In the genomic region with DNA sequence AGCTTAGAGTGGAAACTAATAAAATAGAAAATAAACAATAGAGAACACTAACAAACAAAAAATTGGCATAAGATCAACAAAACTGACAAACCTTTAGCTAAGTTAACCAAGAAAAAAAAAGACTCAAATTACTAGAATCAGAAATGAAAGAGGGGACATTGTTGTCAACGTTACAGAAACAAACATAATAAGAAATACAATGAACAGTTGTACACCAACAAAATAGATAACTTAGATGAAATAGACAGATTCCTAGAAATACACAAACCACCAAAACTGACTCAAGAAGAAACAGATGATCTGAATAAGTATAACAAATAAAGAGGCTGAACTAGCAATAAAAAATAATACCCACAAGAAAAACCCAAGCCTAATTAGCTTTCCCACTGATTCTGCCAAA, we compare ENCODE assay signal across 23 cellular contexts. TPM values are rescaled to one million over a fixed set of nuclear protein-coding genes. Genes with fewer than 3 reads are reported as not detected.
DNase-seq lines count a peak whose midpoint lies in the region; ATAC-seq, FAIRE-seq and TF ChIP-seq lines count a peak whose summit lies in the region.
"Had no signal": no experiment of that assay in that cellular context is flagged by ENCODE, and none has a peak within 500 bp of the region (broad histone marks: within the 10 kb centered on the region; RNA-seq: fewer than 3 reads in every experiment).

No MANE protein-coding gene starts in this region.

- H3K4me3 ChIP-seq in CD4-positive, CD25-positive, alpha-beta regulatory T cell (ENCODE audit: low read depth, low read length): peak overlapping the region; percentile 38
- H3K4me3 ChIP-seq: psoas muscle, tibial artery had no signal

- H3K27ac ChIP-seq in CD4-positive, CD25-positive, alpha-beta regulatory T cell (ENCODE audit: insufficient read depth, low read length, poor library complexity, severe bottlenecking): peak overlapping the region; percentile 54
- H3K27ac ChIP-seq in CD4-positive, alpha-beta T cell (ENCODE audit: low read depth, low read length): no peak overlapping the region
- H3K27ac ChIP-seq: C4-2B, HL-60, psoas muscle, tibial artery had no signal

- no peaks in the 10 kb centered on the region for H3K9me3 ChIP-seq in CD4-positive, CD25-positive, alpha-beta regulatory T cell (ENCODE audit: control insufficient read depth in 2 of 2, low read length in 2 of 2)
- no peaks in the 10 kb centered on the region for H3K9me3 ChIP-seq in CD4-positive, alpha-beta T cell (ENCODE audit: control insufficient read depth, low read length)
- H3K9me3 ChIP-seq: psoas muscle, tibial artery had no signal

- H3K4me3 Mint-ChIP-seq in CD4-positive, CD25-positive, alpha-beta regulatory T cell: peak overlapping the region in 3 of 4 donors; percentile 47 to 78 (median 63)
- no peak overlapping the region for H3K4me3 Mint-ChIP-seq in CD4-positive, alpha-beta T cell
- H3K4me3 Mint-ChIP-seq in activated CD4-positive, alpha-beta memory T cell treated with anti-CD3 and anti-CD28 coated beads, Interleukin-2, amount 10 ng/mL, durations not matched to agents 7 days and 5 days: no peak overlapping the region
- H3K4me3 Mint-ChIP-seq: memory B cell had no signal

- intact Hi-C loops in CD4-positive, alpha-beta T cell (cut with DNase I, micrococcal nuclease): no loop called here

- peaks cover 52% of the 10 kb centered on the region for H3K4me1 ChIP-seq in CD4-positive, CD25-positive, alpha-beta regulatory T cell (ENCODE audit: control insufficient read depth, insufficient read depth, low read length, poor library complexity, severe bottlenecking)
- H3K4me1 ChIP-seq: psoas muscle, tibial artery had no signal

- POLR2A ChIA-PET in CD4-positive, alpha-beta T cell (lab: Charles Lee): interaction anchor here (0.7 to 1.6 kb wide), 7 partner anchors 10 to 91 kb away, joined by 3 to 9 read pairs (median 4); no protein-coding TSS in a partner anchor
- POLR2A ChIA-PET in activated CD4-positive, alpha-beta memory T cell treated with anti-CD3 and anti-CD28 coated beads, Interleukin-2, amount 10 ng/mL, durations not matched to agents 7 days and 5 days (lab: Charles Lee): interaction anchor here (0.6 to 13.8 kb wide), 8 partner anchors 9 to 227 kb away, joined by 3 to 603 read pairs (median 6); partner anchors contain the start of gene IL10RA

- DNase-seq in CD4-positive, CD25-positive, alpha-beta regulatory T cell: peak in 1 of 3 donors; percentile 73
- DNase-seq in CD4-positive, alpha-beta T cell: no peak
- DNase-seq in activated CD4-positive, alpha-beta memory T cell treated with anti-CD3 and anti-CD28 coated beads, Interleukin-2, amount 10 ng/mL, durations not matched to agents 7 days and 5 days: no peak
- no peak for DNase-seq in globus pallidus (ENCODE audit: low spot score)
- DNase-seq in NCI-H226: no peak
- no peak for DNase-seq in activated effector memory CD4-positive, alpha-beta T cell treated with Interleukin-2 at 50 U/mL for 16 hours
- DNase-seq in Ammon's horn (ENCODE audit: low spot score): no peak
- DNase-seq: activated naive CD4-positive, alpha-beta T cell; Kasumi-1; NCI-H446 treated with DMSO at 0.1 percent for 48 hours; NCI-H82; psoas muscle; RPMI8226; stimulated activated naive CD4-positive, alpha-beta T cell treated with Interleukin-2 at 50 U/mL for 16 hours; tibial artery had no signal

- H3K27ac Mint-ChIP-seq in CD4-positive, CD25-positive, alpha-beta regulatory T cell: peak overlapping the region; percentile 67 to 82 (median 82)
- H3K27ac Mint-ChIP-seq in CD4-positive, alpha-beta T cell: peak overlapping the region; percentile 63
- H3K27ac Mint-ChIP-seq in activated CD4-positive, alpha-beta memory T cell treated with anti-CD3 and anti-CD28 coated beads, Interleukin-2, amount 10 ng/mL, durations not matched to agents 7 days and 5 days: peak overlapping the region; percentile 60

- FAIRE-seq in colon (lab: Jason Lieb, UNC): peak; percentile 5
- FAIRE-seq: astrocyte had no signal

- H3K27me3 Mint-ChIP-seq in CD4-positive, CD25-positive, alpha-beta regulatory T cell: no peaks in the 10 kb centered on the region
- H3K27me3 Mint-ChIP-seq in CD4-positive, alpha-beta T cell: no peaks in the 10 kb centered on the region
- H3K27me3 Mint-ChIP-seq in activated CD4-positive, alpha-beta memory T cell treated with anti-CD3 and anti-CD28 coated beads, Interleukin-2, amount 10 ng/mL, durations not matched to agents 7 days and 5 days: no peaks in the 10 kb centered on the region
- H3K27me3 Mint-ChIP-seq: memory B cell had no signal

- TF ChIP-seq CTCF in CD4-positive, alpha-beta T cell (IDR thresholded peaks at IDR 0.05): no peak

- peaks cover 0 to 1% (median 0%) of the 10 kb centered on the region in 7 donors for H3K9me3 Mint-ChIP-seq in CD4-positive, CD25-positive, alpha-beta regulatory T cell
- H3K9me3 Mint-ChIP-seq in CD4-positive, alpha-beta T cell: no peaks in the 10 kb centered on the region
- peaks cover 4% of the 10 kb centered on the region for H3K9me3 Mint-ChIP-seq in activated CD4-positive, alpha-beta memory T cell treated with anti-CD3 and anti-CD28 coated beads, Interleukin-2, amount 10 ng/mL, durations not matched to agents 7 days and 5 days
- H3K9me3 Mint-ChIP-seq: memory B cell had no signal

- peaks cover 41 to 90% (median 69%) of the 10 kb centered on the region in 4 donors for H3K4me1 Mint-ChIP-seq in CD4-positive, CD25-positive, alpha-beta regulatory T cell
- H3K4me1 Mint-ChIP-seq in CD4-positive, alpha-beta T cell (ENCODE audit: low read depth): peaks cover 71% of the 10 kb centered on the region
- peaks cover 81% of the 10 kb centered on the region for H3K4me1 Mint-ChIP-seq in activated CD4-positive, alpha-beta memory T cell treated with anti-CD3 and anti-CD28 coated beads, Interleukin-2, amount 10 ng/mL, durations not matched to agents 7 days and 5 days

- H3K27me3 ChIP-seq in CD4-positive, CD25-positive, alpha-beta regulatory T cell (ENCODE audit: control insufficient read depth, insufficient read depth, low read length): no peaks in the 10 kb centered on the region
- no peaks in the 10 kb centered on the region for H3K27me3 ChIP-seq in CD4-positive, alpha-beta T cell (ENCODE audit: control insufficient read depth, insufficient read depth, low read length)

- H3K36me3 ChIP-seq in CD4-positive, CD25-positive, alpha-beta regulatory T cell (ENCODE audit: control insufficient read depth, insufficient read depth, low read length): no peaks in the 10 kb centered on the region
- H3K36me3 ChIP-seq: tibial artery had no signal

- peaks cover under 1% of the 10 kb centered on the region for H3K36me3 Mint-ChIP-seq in CD4-positive, CD25-positive, alpha-beta regulatory T cell
- no peaks in the 10 kb centered on the region for H3K36me3 Mint-ChIP-seq in CD4-positive, alpha-beta T cell (ENCODE audit: low read depth)
- peaks cover 14% of the 10 kb centered on the region for H3K36me3 Mint-ChIP-seq in activated CD4-positive, alpha-beta memory T cell treated with anti-CD3 and anti-CD28 coated beads, Interleukin-2, amount 10 ng/mL, durations not matched to agents 7 days and 5 days (ENCODE audit: low read depth)
- H3K36me3 Mint-ChIP-seq: memory B cell had no signal

- ATAC-seq in CD4-positive, CD25-positive, alpha-beta regulatory T cell (ENCODE audit: low read depth in 2 of 2): peak; percentile 42 to 55
- no peak for ATAC-seq in CD4-positive, alpha-beta T cell (ENCODE audit: poor library complexity)
- ATAC-seq: left lobe of liver, psoas muscle had no signal

- CTCF ChIA-PET in CD4-positive, alpha-beta T cell (lab: Charles Lee): interaction anchor here (0.9 to 1.8 kb wide), 3 partner anchors 9 to 42 kb away, joined by 3 to 6 read pairs (median 3); no protein-coding TSS in a partner anchor
- CTCF ChIA-PET in activated CD4-positive, alpha-beta memory T cell treated with anti-CD3 and anti-CD28 coated beads, Interleukin-2, amount 10 ng/mL, durations not matched to agents 7 days and 5 days (lab: Charles Lee): interaction anchor here (0.6 to 2.5 kb wide), 8 partner anchors 11 to 197 kb away, joined by 3 to 13 read pairs (median 5); partner anchors contain the start of gene IL10RA

RNA-seq across cellular contexts. Expression of gene TMPRSS4, which starts 34.8 kb away (rescaled TPM):
- total RNA-seq in CD4-positive, CD25-positive, alpha-beta regulatory T cell: not detected
- polyA plus RNA-seq in CD4-positive, CD25-positive, alpha-beta regulatory T cell: not detected
- not detected for total RNA-seq in CD4-positive, alpha-beta T cell
- under 1 TPM in 1 of 2 experiments, not detected in 1; 0.05 TPM for total RNA-seq in activated CD4-positive, alpha-beta memory T cell treated with anti-CD3 and anti-CD28 coated beads, Interleukin-2, amount 10 ng/mL, durations not matched to agents 7 days and 5 days
- total RNA-seq: astrocyte, fibroblast of lung, left lobe of liver had no signal
- polyA plus RNA-seq: fibroblast of lung had no signal

RNA-seq across cellular contexts. Expression of gene SMIM35, which starts 44.6 kb away (rescaled TPM):
- total RNA-seq in CD4-positive, CD25-positive, alpha-beta regulatory T cell: 1.2 TPM
- 1 to 10 TPM in 2 of 4 donors, under 1 TPM in 2; 0.90 to 1.9 (median 1.3) TPM for polyA plus RNA-seq in CD4-positive, CD25-positive, alpha-beta regulatory T cell
- under 1 TPM; 0.06 to 0.08 TPM for total RNA-seq in CD4-positive, alpha-beta T cell
- under 1 TPM; 0.45 to 0.55 TPM for total RNA-seq in activated CD4-positive, alpha-beta memory T cell treated with anti-CD3 and anti-CD28 coated beads, Interleukin-2, amount 10 ng/mL, durations not matched to agents 7 days and 5 days
- total RNA-seq: astrocyte, cardiac septum, fibroblast of lung had no signal
- polyA plus RNA-seq: fibroblast of lung, psoas muscle had no signal

RNA-seq across cellular contexts. Expression of gene IL10RA, which starts 55.9 kb away (rescaled TPM):
- 661 TPM for total RNA-seq in CD4-positive, CD25-positive, alpha-beta regulatory T cell
- polyA plus RNA-seq in CD4-positive, CD25-positive, alpha-beta regulatory T cell: 100 to 1,000 TPM; 572 to 666 (median 631) TPM
- total RNA-seq in CD4-positive, alpha-beta T cell: 100 to 1,000 TPM; 193 to 203 TPM
- 100 to 1,000 TPM; 286 to 291 TPM for total RNA-seq in activated CD4-positive, alpha-beta memory T cell treated with anti-CD3 and anti-CD28 coated beads, Interleukin-2, amount 10 ng/mL, durations not matched to agents 7 days and 5 days
- polyA plus RNA-seq: fibroblast of lung had no signal

Comparison
In these comparisons a context has a peak if more than half of its experiments do, and no peak if none do; other contexts are left out.
1. H3K4me3 Mint-ChIP-seq: peak in CD4-positive, CD25-positive, alpha-beta regulatory T cell (3 of 4); none in CD4-positive, alpha-beta T cell (single experiment) and activated CD4-positive, alpha-beta memory T cell treated with anti-CD3 and anti-CD28 coated beads, Interleukin-2, amount 10 ng/mL, durations not matched to agents 7 days and 5 days (single experiment).
2. Peak in every context shown above with its lines, with median percentiles within 50 percentile points of each other: H3K27ac Mint-ChIP-seq.